ENCODE assay signal across 19 cellular contexts in genomic region chr1:7422561-7422960, GRCh38.
"Had no signal": no experiment of that assay in that cellular context is flagged by ENCODE, and none has a peak within 500 bp of the region (broad histone marks: within the 10 kb centered on the region; RNA-seq: fewer than 3 reads in every experiment).

No MANE protein-coding gene starts in this region.

- DNase-seq: activated CD4-positive, alpha-beta T cell treated with anti-CD3 and anti-CD28 coated beads, Interleukin-2, amount 10 ng/mL, durations not matched to agents 7 days and 5 days; activated CD8-positive, alpha-beta T cell treated with anti-CD3 and anti-CD28 coated beads, Interleukin-2, amount 10 ng/mL, durations not matched to agents 7 days and 5 days; brain microvascular endothelial cell; endodermal cell; esophagus squamous epithelium; stimulated activated CD4-positive, alpha-beta T cell treated with anti-CD3 and anti-CD28 coated beads, Interleukin-1b, Interleukin-23, amount 100 ng/mL, for 48 hours; T-helper 2 cell had no signal

- H3K27me3 Mint-ChIP-seq: activated CD4-positive, alpha-beta T cell treated with anti-CD3 and anti-CD28 coated beads, Interleukin-2, amount 10 ng/mL, durations not matched to agents 7 days and 5 days; stimulated activated naive CD8-positive, alpha-beta T cell treated with anti-CD3 and anti-CD28 coated beads, Interleukin-15, Interleukin-2, amounts not matched to agents 100 ng/mL and 50 ng/mL, for 24 hours had no signal

- H3K9me3 ChIP-seq: gastrocnemius medialis, prostate gland, vagina had no signal

- H3K27me3 ChIP-seq: ascending aorta, brain microvascular endothelial cell, gastrocnemius medialis, tibial nerve, vagina had no signal

- H3K36me3 ChIP-seq: ascending aorta, brain microvascular endothelial cell, esophagus squamous epithelium, gastrocnemius medialis, prostate gland, tibial nerve, vagina had no signal

- H3K4me1 ChIP-seq: ascending aorta, esophagus squamous epithelium, gastrocnemius medialis, prostate gland, tibial nerve had no signal

- H3K9me3 Mint-ChIP-seq: activated T-helper 1 cell treated with anti-CD3 and anti-CD28 coated beads, Interleukin-12 subunit alpha, Interleukin-12 subunit beta, Interleukin-2, Interleukin-4 antibody, amounts not matched to agents 30 ng/mL and 10 ng/mL and 1 ng/mL, durations not matched to agents 14 hours and 24 hours and 36 hours; central memory CD8-positive, alpha-beta T cell; stimulated activated naive CD8-positive, alpha-beta T cell treated with anti-CD3 and anti-CD28 coated beads, Interleukin-15, Interleukin-2, amounts not matched to agents 100 ng/mL and 50 ng/mL, for 24 hours had no signal

- H3K27ac ChIP-seq: ascending aorta, brain microvascular endothelial cell, coronary artery, esophagus squamous epithelium, gastrocnemius medialis, prostate gland, tibial nerve, vagina had no signal

- H3K4me3 ChIP-seq: ascending aorta, coronary artery, esophagus squamous epithelium, gastrocnemius medialis, lung, prostate gland, tibial nerve, vagina had no signal

- H3K4me3 Mint-ChIP-seq: activated CD4-positive, alpha-beta T cell treated with anti-CD3 and anti-CD28 coated beads, Interleukin-2, amount 10 ng/mL, durations not matched to agents 7 days and 5 days; activated CD8-positive, alpha-beta T cell treated with anti-CD3 and anti-CD28 coated beads, Interleukin-2, amount 10 ng/mL, durations not matched to agents 7 days and 5 days; activated T-helper 1 cell treated with anti-CD3 and anti-CD28 coated beads, Interleukin-12 subunit alpha, Interleukin-12 subunit beta, Interleukin-2, Interleukin-4 antibody, amounts not matched to agents 30 ng/mL and 10 ng/mL and 1 ng/mL, durations not matched to agents 14 hours and 24 hours and 36 hours; central memory CD8-positive, alpha-beta T cell; endodermal cell; naive thymus-derived CD4-positive, alpha-beta T cell; stimulated activated naive CD8-positive, alpha-beta T cell treated with anti-CD3 and anti-CD28 coated beads, Interleukin-15, Interleukin-2, amounts not matched to agents 100 ng/mL and 50 ng/mL, for 24 hours had no signal

- H3K27ac Mint-ChIP-seq: activated CD4-positive, alpha-beta T cell treated with anti-CD3 and anti-CD28 coated beads, Interleukin-2, amount 10 ng/mL, durations not matched to agents 7 days and 5 days; activated CD8-positive, alpha-beta T cell treated with anti-CD3 and anti-CD28 coated beads, Interleukin-2, amount 10 ng/mL, durations not matched to agents 7 days and 5 days; activated naive CD4-positive, alpha-beta T cell treated with anti-CD3 and anti-CD28 coated beads, Interleukin-2, amount 50 U/mL, for 72 hours; activated T-helper 1 cell treated with anti-CD3 and anti-CD28 coated beads, Interleukin-12 subunit alpha, Interleukin-12 subunit beta, Interleukin-2, Interleukin-4 antibody, amounts not matched to agents 30 ng/mL and 10 ng/mL and 1 ng/mL, durations not matched to agents 14 hours and 24 hours and 36 hours; endodermal cell; naive thymus-derived CD4-positive, alpha-beta T cell; stimulated activated naive CD8-positive, alpha-beta T cell treated with anti-CD3 and anti-CD28 coated beads, Interleukin-15, Interleukin-2, amounts not matched to agents 100 ng/mL and 50 ng/mL, for 24 hours had no signal

- ATAC-seq: activated CD8-positive, alpha-beta T cell treated with anti-CD3 and anti-CD28 coated beads, Interleukin-2, amount 10 ng/mL, durations not matched to agents 7 days and 5 days; activated naive CD4-positive, alpha-beta T cell treated with anti-CD3 and anti-CD28 coated beads, Interleukin-2, amount 50 U/mL, for 72 hours; gastrocnemius medialis; naive thymus-derived CD4-positive, alpha-beta T cell had no signal

- H3K4me1 Mint-ChIP-seq: activated CD4-positive, alpha-beta T cell treated with anti-CD3 and anti-CD28 coated beads, Interleukin-2, amount 10 ng/mL, durations not matched to agents 7 days and 5 days; endodermal cell had no signal
